In genomic region chr17:40538936-40539705, GRCh38 we compare ENCODE assay signal across 10 cellular contexts. TPM values are rescaled to one million over a fixed set of nuclear protein-coding genes. Genes with fewer than 3 reads are reported as not detected.
DNase-seq lines count a peak whose midpoint lies in the region; ATAC-seq, FAIRE-seq and TF ChIP-seq lines count a peak whose summit lies in the region.
"Had no signal": no experiment of that assay in that cellular context is flagged by ENCODE, and none has a peak within 500 bp of the region (broad histone marks: within the 10 kb centered on the region; RNA-seq: fewer than 3 reads in every experiment).

No MANE protein-coding gene starts in this region.

- no peaks in the 10 kb centered on the region for H3K79me2 ChIP-seq in keratinocyte (ENCODE audit: control insufficient read depth, insufficient read depth, low read length)

- no peaks in the 10 kb centered on the region for H3K9me3 Mint-ChIP-seq in activated CD8-positive, alpha-beta T cell treated with anti-CD3 and anti-CD28 coated beads, Interleukin-2, amount 10 ng/mL, durations not matched to agents 7 days and 5 days (ENCODE audit: insufficient read depth)

- H3K4me1 ChIP-seq in HEK293 (ENCODE audit: control insufficient read depth, insufficient read depth, low read length) (no peaks in the 10 kb centered on the region), keratinocyte (ENCODE audit: control insufficient read depth, extremely low read depth, insufficient read depth, low read length) (peaks cover 54% of the 10 kb centered on the region), skeletal muscle tissue (ENCODE audit: control insufficient read depth in 3 of 3, insufficient read depth in 3 of 3, low read length in 3 of 3) (peaks cover 72 to 80% (median 79%) of the 10 kb centered on the region in 3 donors)

- H3K4me2 ChIP-seq in keratinocyte (ENCODE audit: control insufficient read depth, extremely low read depth, insufficient read depth, low read depth, low read length) = peak overlapping the region; percentile 59

- no peak overlapping the region for H3K9ac ChIP-seq in keratinocyte (ENCODE audit: control insufficient read depth, extremely low read depth, insufficient read depth, low read length)
- peak overlapping the region in 1 of 3 donors; percentile 63 for H3K9ac ChIP-seq in skeletal muscle tissue (ENCODE audit: low read depth in 1 of 3, low read length in 3 of 3)

- CTCF ChIA-PET in HEK293 (lab: Yijun Ruan, JAX) = interaction anchor here (0.6 to 8.1 kb wide), 13 partner anchors 9 to 337 kb away, joined by 3 to 140 read pairs (median 5); partner anchors contain the start of gene CCR7
- CTCF ChIA-PET in activated CD8-positive, alpha-beta T cell treated with anti-CD3 and anti-CD28 coated beads, Interleukin-2, amount 10 ng/mL, durations not matched to agents 7 days and 5 days (lab: Charles Lee) = interaction anchor here (0.9 to 26.8 kb wide), 12 partner anchors 6 to 180 kb away, joined by 3 to 618 read pairs (median 5); partner anchors contain the start of genes CCR7, GJD3 and TOP2A

- H3K9me3 ChIP-seq in HEK293 (ENCODE audit: control insufficient read depth, insufficient read depth, low read depth, low read length) (no peaks in the 10 kb centered on the region), keratinocyte (ENCODE audit: control insufficient read depth, low read depth, low read length) (no peaks in the 10 kb centered on the region), skeletal muscle tissue (ENCODE audit: control insufficient read depth in 3 of 3, low read length in 3 of 3) (no peaks in the 10 kb centered on the region)

- no peak overlapping the region for H3K4me3 Mint-ChIP-seq in activated CD8-positive, alpha-beta T cell treated with anti-CD3 and anti-CD28 coated beads, Interleukin-2, amount 10 ng/mL, durations not matched to agents 7 days and 5 days

- H3K4me1 Mint-ChIP-seq in activated CD8-positive, alpha-beta T cell treated with anti-CD3 and anti-CD28 coated beads, Interleukin-2, amount 10 ng/mL, durations not matched to agents 7 days and 5 days (ENCODE audit: low read depth) = peaks cover 99% of the 10 kb centered on the region

- no peaks in the 10 kb centered on the region for H3K9me1 ChIP-seq in keratinocyte (ENCODE audit: control insufficient read depth, extremely low read depth, insufficient read depth, low read length)

- no peak overlapping the region for H2AFZ ChIP-seq in keratinocyte (ENCODE audit: control insufficient read depth, low read length)

- ATAC-seq in activated CD8-positive, alpha-beta T cell treated with anti-CD3 and anti-CD28 coated beads, Interleukin-2, amount 10 ng/mL, durations not matched to agents 7 days and 5 days = no peak

- no peak for DNase-seq in activated CD8-positive, alpha-beta T cell treated with anti-CD3 and anti-CD28 coated beads, Interleukin-2, amount 10 ng/mL, durations not matched to agents 7 days and 5 days
- no peak for DNase-seq in keratinocyte (ENCODE audit: low read depth, low spot score)
- no peak for DNase-seq in NCI-H446 treated with DMSO at 0.1 percent for 48 hours (lab: John Stamatoyannopoulos, UW)
- DNase-seq in stimulated activated CD4-positive, alpha-beta T cell treated with anti-CD3 and anti-CD28 coated beads, Interleukin-2, amount 100 ng/mL, for 48 hours = no peak
- no peak for DNase-seq in stimulated activated CD4-positive, alpha-beta T cell treated with anti-CD3 and anti-CD28 coated beads, Interleukin-2, amount 100 ng/mL, for 24 hours
- DNase-seq: NCI-H2081, SHP77 had no signal

- H3K27ac ChIP-seq in HEK293 (ENCODE audit: extremely low read depth, low read depth, low read length) (no peak overlapping the region), keratinocyte (ENCODE audit: control insufficient read depth, insufficient read depth, low read length) (peak overlapping the region; percentile 72), skeletal muscle tissue (ENCODE audit: low read depth, low read length) (peak overlapping the region; percentile 97)

- no peaks in the 10 kb centered on the region for H3K27me3 ChIP-seq in keratinocyte (ENCODE audit: control insufficient read depth, extremely low read depth, insufficient read depth, low read length)
- no peaks in the 10 kb centered on the region for H3K27me3 ChIP-seq in skeletal muscle tissue (ENCODE audit: control insufficient read depth in 3 of 3, insufficient read depth in 3 of 3, low read length in 3 of 3)

- H3K36me3 Mint-ChIP-seq in activated CD8-positive, alpha-beta T cell treated with anti-CD3 and anti-CD28 coated beads, Interleukin-2, amount 10 ng/mL, durations not matched to agents 7 days and 5 days (ENCODE audit: low read depth) = no peaks in the 10 kb centered on the region

- H3K4me3 ChIP-seq in HEK293 (ENCODE audit: low read depth, low read length) (no peak overlapping the region), keratinocyte (ENCODE audit: control insufficient read depth in 2 of 3, extremely low read depth in 1 of 3, insufficient read depth in 2 of 3, low read depth in 1 of 3, low read length in 3 of 3) (no peak overlapping the region), skeletal muscle tissue (ENCODE audit: low read length in 3 of 3) (no peak overlapping the region)

- dilution Hi-C loops in keratinocyte (cut with MboI; ENCODE audit: extremely low pct_ligation_motif_present, low sequenced_read_pairs) = no loop called here

- H3K36me3 ChIP-seq in HEK293 (ENCODE audit: control insufficient read depth in 2 of 2, insufficient read depth in 1 of 2, low read length in 2 of 2) (no peaks in the 10 kb centered on the region), keratinocyte (ENCODE audit: control insufficient read depth in 2 of 2, extremely low read depth in 1 of 2, insufficient read depth in 2 of 2, low read length in 2 of 2) (no peaks in the 10 kb centered on the region), skeletal muscle tissue (ENCODE audit: control insufficient read depth in 3 of 3, insufficient read depth in 3 of 3, low read length in 3 of 3) (no peaks in the 10 kb centered on the region)

- POLR2A ChIA-PET in HEK293 (lab: Yijun Ruan, JAX) = interaction anchor here (0.6 to 1.3 kb wide), 2 partner anchors 121 to 123 kb away, joined by 3 to 5 read pairs; partner anchors contain the start of gene TOP2A
- POLR2A ChIA-PET in activated CD8-positive, alpha-beta T cell treated with anti-CD3 and anti-CD28 coated beads, Interleukin-2, amount 10 ng/mL, durations not matched to agents 7 days and 5 days (lab: Charles Lee) = interaction anchor here (0.8 to 19.8 kb wide), 6 partner anchors 11 to 121 kb away, joined by 3 to 328 read pairs (median 4); partner anchors contain the start of genes CCR7 and TOP2A

- H4K20me1 ChIP-seq in keratinocyte (ENCODE audit: control insufficient read depth, extremely low read depth, insufficient read depth, low read length) = no peaks in the 10 kb centered on the region

- FAIRE-seq in keratinocyte (lab: Jason Lieb, UNC) = peak; percentile 43
- FAIRE-seq: HTR-8/SVneo had no signal

- TF ChIP-seq CTCF in HEK293 (tag by site-specific recombination; IDR thresholded peaks at IDR 0.05) (no peak), keratinocyte (optimal IDR thresholded peaks at IDR 0.05 in 1 of 3, IDR thresholded peaks at IDR 0.05 in 1 of 3, conservative IDR thresholded peaks at IDR 0.05 in 1 of 3; ENCODE audit: extremely low read depth in 1 of 3, insufficient read depth in 2 of 3, low read length in 3 of 3) (no peak)

- H3K27me3 Mint-ChIP-seq in activated CD8-positive, alpha-beta T cell treated with anti-CD3 and anti-CD28 coated beads, Interleukin-2, amount 10 ng/mL, durations not matched to agents 7 days and 5 days (ENCODE audit: low read depth) = no peaks in the 10 kb centered on the region

- peak overlapping the region; percentile 93 for H3K27ac Mint-ChIP-seq in activated CD8-positive, alpha-beta T cell treated with anti-CD3 and anti-CD28 coated beads, Interleukin-2, amount 10 ng/mL, durations not matched to agents 7 days and 5 days

RNA-seq across cellular contexts. Expression of gene CCR7, which starts 26.2 kb away (rescaled TPM):
- 100 to 1,000 TPM; 171 to 173 TPM for total RNA-seq in activated CD8-positive, alpha-beta T cell treated with anti-CD3 and anti-CD28 coated beads, Interleukin-2, amount 10 ng/mL, durations not matched to agents 7 days and 5 days
- polyA plus RNA-seq in keratinocyte = 0.06 to 0.63 TPM (median 0.16 TPM) in 3 replicates
- not detected for polyA plus RNA-seq in keratinocyte (2011; ENCODE audit: low read depth)
- polyA plus RNA-seq in keratinocyte (2011; cell fraction: cytosol; rRNA removed) = 0.04 TPM in 1 of 2 replicates, not detected in the other
- 0.31 TPM in 1 of 2 replicates, not detected in the other for polyA plus RNA-seq in keratinocyte (2011; cell fraction: nucleus; rRNA removed)
- 0.05 and 0.16 TPM in 2 replicates for polyA plus RNA-seq in keratinocyte (2012; ENCODE audit: low replicate concordance)
- 0.33 TPM in 1 of 3 replicates, not detected in the others for polyA minus RNA-seq in keratinocyte
- not detected for polyA minus RNA-seq in keratinocyte (2011; cell fraction: cytosol; rRNA and poly(A)+ RNA removed)
- not detected in 2 replicates for polyA minus RNA-seq in keratinocyte (2011; cell fraction: nucleus; rRNA and poly(A)+ RNA removed)
- total RNA-seq in skeletal muscle tissue = 1.0 TPM

RNA-seq across cellular contexts. Expression of gene TNS4, which starts 37.7 kb away (rescaled TPM):
- 1 to 10 TPM; 8.4 to 9.0 TPM for total RNA-seq in activated CD8-positive, alpha-beta T cell treated with anti-CD3 and anti-CD28 coated beads, Interleukin-2, amount 10 ng/mL, durations not matched to agents 7 days and 5 days
- polyA plus RNA-seq in keratinocyte = 129 to 171 TPM (median 160 TPM) in 3 replicates
- polyA plus RNA-seq in keratinocyte (2011; ENCODE audit: low read depth) = 182 TPM
- 162 and 255 TPM in 2 replicates for polyA plus RNA-seq in keratinocyte (2011; cell fraction: cytosol; rRNA removed)
- 758 and 1,104 TPM in 2 replicates for polyA plus RNA-seq in keratinocyte (2011; cell fraction: nucleus; rRNA removed)
- 221 and 630 TPM in 2 replicates for polyA plus RNA-seq in keratinocyte (2012; ENCODE audit: low replicate concordance)
- polyA minus RNA-seq in keratinocyte = 229 to 1,669 TPM (median 398 TPM) in 3 replicates
- polyA minus RNA-seq in keratinocyte (2011; cell fraction: cytosol; rRNA and poly(A)+ RNA removed) = 367 TPM
- 523 and 706 TPM in 2 replicates for polyA minus RNA-seq in keratinocyte (2011; cell fraction: nucleus; rRNA and poly(A)+ RNA removed)
- total RNA-seq in skeletal muscle tissue = not detected

Comparison
In these comparisons a context has a peak if more than half of its experiments do, and no peak if none do; other contexts are left out.
1. RNA of gene CCR7, which starts 26.2 kb away (total RNA-seq): 171 to 173 TPM in activated CD8-positive, alpha-beta T cell treated with anti-CD3 and anti-CD28 coated beads, Interleukin-2, amount 10 ng/mL, durations not matched to agents 7 days and 5 days; 1.0 TPM in skeletal muscle tissue (single experiment); every median in the first group is over 10 times any median in the second.